In the genomic region with DNA sequence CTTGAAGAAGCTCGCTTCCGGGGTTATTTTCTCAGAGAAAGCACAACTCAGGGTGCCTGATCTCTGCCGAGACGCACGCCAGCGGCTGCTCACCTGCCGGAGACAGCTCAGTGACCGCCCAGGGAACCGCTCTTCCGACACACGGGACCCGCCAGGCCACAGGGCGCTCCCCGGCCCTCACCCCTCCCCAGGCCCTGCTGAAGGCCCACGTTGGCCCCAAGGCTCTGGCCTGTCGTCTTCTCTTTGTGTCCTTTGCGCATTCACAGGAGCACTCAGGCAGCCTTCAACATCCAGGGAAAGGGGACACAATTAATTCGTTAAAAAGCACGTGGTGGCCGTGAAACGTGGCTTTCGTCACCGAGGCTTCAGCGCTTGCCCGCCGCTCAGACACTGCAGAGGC, we compare ENCODE assay signal across 16 cellular contexts.
A peak's percentile ranks its signal among the peaks of the same experiment; 100 is the strongest.
DNase-seq lines count a peak whose midpoint lies in the region; ATAC-seq and TF ChIP-seq lines count a peak whose summit lies in the region.
"Had no signal": no experiment of that assay in that cellular context is flagged by ENCODE, and none has a peak within 500 bp of the region (broad histone marks: within the 10 kb centered on the region; RNA-seq: fewer than 3 reads in every experiment).

No MANE protein-coding gene starts in this region.

- POLR2A ChIA-PET in PC-3 (lab: Charles Lee; ENCODE audit: unreplicated experiment): no interaction called here

- DNase-seq in H9 (no peak), neural progenitor cell (ENCODE audit: low spot score) (no peak), Right ventricle myocardium inferior (ENCODE audit: missing footprints) (no peak), PC-3 (no peak)
- DNase-seq in activated CD8-positive, alpha-beta memory T cell treated with anti-CD3 and anti-CD28 coated beads, Interleukin-2, amount 10 ng/mL, durations not matched to agents 7 days and 5 days: no peak
- DNase-seq: Caco-2; CD8-positive, alpha-beta memory T cell; DMS53; GM23248; HCEC 1CT; HFFc6 had no signal

- no peak overlapping the region for H2BK20ac ChIP-seq in H9 (ENCODE audit: low read depth, low read length, poor library complexity, severe bottlenecking)

- H4K20me1 ChIP-seq in H9 (ENCODE audit: control insufficient read depth, insufficient read depth, insufficient read length) (no peaks in the 10 kb centered on the region), neural progenitor cell (ENCODE audit: low read depth) (no peaks in the 10 kb centered on the region), PC-3 (ENCODE audit: low read length) (no peaks in the 10 kb centered on the region)
- H4K20me1 ChIP-seq: BLaER1 had no signal

- H2BK5ac ChIP-seq in H9 (ENCODE audit: insufficient read length, low read length): no peak overlapping the region

- H3K9me3 ChIP-seq in H9 (ENCODE audit: control insufficient read depth, low read depth, low read length) (peaks cover 4% of the 10 kb centered on the region), iPS-15b (ENCODE audit: control insufficient read depth, insufficient read depth, low read length) (no peaks in the 10 kb centered on the region), neural progenitor cell (ENCODE audit: low read depth) (no peaks in the 10 kb centered on the region), PC-3 (ENCODE audit: low read length) (0 out of 2 replicates have a peak, but pooled peaks cover 9% of the 10 kb centered on the region)
- H3K9me3 ChIP-seq: A549, Caco-2 had no signal

- no peak overlapping the region for H4K91ac ChIP-seq in H9 (ENCODE audit: insufficient read length, low read depth, low read length)

- H3K27me3 ChIP-seq in H9 (ENCODE audit: insufficient read depth, low read length): no peaks in the 10 kb centered on the region
- H3K27me3 ChIP-seq in iPS-15b (ENCODE audit: control insufficient read depth, insufficient read depth, low read length): no peaks in the 10 kb centered on the region
- no peaks in the 10 kb centered on the region for H3K27me3 ChIP-seq in neural progenitor cell
- peaks cover 60% of the 10 kb centered on the region for H3K27me3 ChIP-seq in PC-3 (ENCODE audit: low read length)
- H3K27me3 ChIP-seq: BLaER1 had no signal

- no peak overlapping the region for H2BK120ac ChIP-seq in H9 (ENCODE audit: low read depth, low read length, poor library complexity, severe bottlenecking)

- no peak overlapping the region for H3K18ac ChIP-seq in H9 (ENCODE audit: insufficient read length, low read depth, low read length)

- no peak overlapping the region for H3K4ac ChIP-seq in H9 (ENCODE audit: low read depth, low read length)

- CTCF ChIA-PET in activated CD8-positive, alpha-beta memory T cell treated with anti-CD3 and anti-CD28 coated beads, Interleukin-2, amount 10 ng/mL, durations not matched to agents 7 days and 5 days (lab: Charles Lee): interaction anchor here (1.1 kb wide), 1 partner anchor 8 kb away, joined by 3 read pairs; no protein-coding TSS in a partner anchor
- CTCF ChIA-PET in PC-3 (lab: Charles Lee): no interaction called here

- H3K27ac Mint-ChIP-seq in H9: no peak overlapping the region
- peak overlapping the region; percentile 33 for H3K27ac Mint-ChIP-seq in neural progenitor cell
- H3K27ac Mint-ChIP-seq in activated CD8-positive, alpha-beta memory T cell treated with anti-CD3 and anti-CD28 coated beads, Interleukin-2, amount 10 ng/mL, durations not matched to agents 7 days and 5 days: no peak overlapping the region
- H3K27ac Mint-ChIP-seq: CD8-positive, alpha-beta memory T cell; HFFc6 had no signal

- WGBS in H9 (ENCODE audit: extremely low coverage, insufficient read length, low lambda C conversion rate): no CpG with 5 or more reads among the region's 26 CpGs

- H4K5ac ChIP-seq in H9 (ENCODE audit: insufficient read length, low read depth, low read length): no peak overlapping the region

- no peaks in the 10 kb centered on the region for H3K9me2 ChIP-seq in PC-3 (replicated peaks; ENCODE audit: low read length)

- H4K8ac ChIP-seq in H9 (replicated peaks; ENCODE audit: insufficient read length, low read depth, low read length): peak overlapping the region; percentile 5

- no peaks in the 10 kb centered on the region for H3K36me3 ChIP-seq in iPS-15b (ENCODE audit: control insufficient read depth, insufficient read depth, low read length)
- no peaks in the 10 kb centered on the region for H3K36me3 ChIP-seq in neural progenitor cell
- no peaks in the 10 kb centered on the region for H3K36me3 ChIP-seq in PC-3 (ENCODE audit: low read depth, low read length)
- H3K36me3 ChIP-seq: BLaER1 had no signal

- peaks cover 1% of the 10 kb centered on the region for H3K27me3 Mint-ChIP-seq in H9 (ENCODE audit: low read depth)
- peaks cover 9% of the 10 kb centered on the region for H3K27me3 Mint-ChIP-seq in neural progenitor cell (ENCODE audit: insufficient read depth, low read depth)
- H3K27me3 Mint-ChIP-seq in activated CD8-positive, alpha-beta memory T cell treated with anti-CD3 and anti-CD28 coated beads, Interleukin-2, amount 10 ng/mL, durations not matched to agents 7 days and 5 days: peaks cover 4% of the 10 kb centered on the region

- H2AFZ ChIP-seq in H9 (ENCODE audit: low read length) (no peak overlapping the region), neural progenitor cell (replicated peaks) (no peak overlapping the region), PC-3 (ENCODE audit: low read length) (no peak overlapping the region)
- H2AFZ ChIP-seq: GM23248 had no signal

- no peaks in the 10 kb centered on the region for H3K23me2 ChIP-seq in H9 (ENCODE audit: insufficient read length, low read depth, low read length, poor library complexity, severe bottlenecking)

- H3K56ac ChIP-seq in H9 (ENCODE audit: insufficient read length, low read depth, low read length): no peak overlapping the region

- intact Hi-C loops in Right ventricle myocardium inferior (cut with DNase I) (no loop called here), PC-3 (cut with micrococcal nuclease) (no loop called here)

- H3K9me3 Mint-ChIP-seq in H9: peaks cover 9 to 10% of the 10 kb centered on the region in 2 experiments; a peak in 4 of 5 replicates
- H3K9me3 Mint-ChIP-seq in neural progenitor cell: peaks cover 5% of the 10 kb centered on the region
- H3K9me3 Mint-ChIP-seq in activated CD8-positive, alpha-beta memory T cell treated with anti-CD3 and anti-CD28 coated beads, Interleukin-2, amount 10 ng/mL, durations not matched to agents 7 days and 5 days (ENCODE audit: low read depth): peaks cover 18% of the 10 kb centered on the region

- no peaks in the 10 kb centered on the region for H3K79me1 ChIP-seq in H9 (ENCODE audit: insufficient read depth, low read depth, low read length, poor library complexity, severe bottlenecking)

- ATAC-seq in HG03108 (IDR thresholded peaks at IDR 0.05; ENCODE audit: unreplicated experiment) (no peak), Right ventricle myocardium inferior (no peak), PC-3 (no peak)
- no peak for ATAC-seq in activated CD8-positive, alpha-beta memory T cell treated with anti-CD3 and anti-CD28 coated beads, Interleukin-2, amount 10 ng/mL, durations not matched to agents 7 days and 5 days
- ATAC-seq: A549, HepG2 had no signal

- no peak overlapping the region for H3T11ph ChIP-seq in H9 (ENCODE audit: low read length)

- no peaks in the 10 kb centered on the region for H3K79me2 ChIP-seq in H9 (ENCODE audit: insufficient read depth, low read length)
- no peaks in the 10 kb centered on the region for H3K79me2 ChIP-seq in neural progenitor cell (ENCODE audit: low read depth)
- H3K79me2 ChIP-seq in PC-3 (ENCODE audit: low read length): no peaks in the 10 kb centered on the region

- no peak overlapping the region for H3K4me2 ChIP-seq in H9 (ENCODE audit: insufficient read depth, insufficient read length, low read length)
- H3K4me2 ChIP-seq in neural progenitor cell: no peak overlapping the region
- H3K4me2 ChIP-seq in PC-3 (ENCODE audit: low read length): no peak overlapping the region
- H3K4me2 ChIP-seq: A549, BLaER1 had no signal

- no peak overlapping the region for H3K27ac ChIP-seq in H9 (ENCODE audit: insufficient read length, low read depth, low read length)
- H3K27ac ChIP-seq in neural progenitor cell: no peak overlapping the region
- H3K27ac ChIP-seq in PC-3 (ENCODE audit: low read length): no peak overlapping the region
- H3K27ac ChIP-seq: A549, BLaER1, GM23248 had no signal

- TF ChIP-seq CTCF in H9 (conservative IDR thresholded peaks at IDR 0.05) (no peak), neural progenitor cell (IDR thresholded peaks at IDR 0.05) (no peak), PC-3 (conservative IDR thresholded peaks at IDR 0.05; ENCODE audit: low read depth, low read length) (no peak)

- H3K4me1 Mint-ChIP-seq in H9 (peaks cover 20 to 40% of the 10 kb centered on the region in 2 experiments), neural progenitor cell (peaks cover 31% of the 10 kb centered on the region)
- H3K4me1 Mint-ChIP-seq in activated CD8-positive, alpha-beta memory T cell treated with anti-CD3 and anti-CD28 coated beads, Interleukin-2, amount 10 ng/mL, durations not matched to agents 7 days and 5 days: no peaks in the 10 kb centered on the region
- H3K4me1 Mint-ChIP-seq: CD8-positive, alpha-beta memory T cell had no signal

- H3K4me3 Mint-ChIP-seq in H9 (no peak overlapping the region), neural progenitor cell (no peak overlapping the region)
- no peak overlapping the region for H3K4me3 Mint-ChIP-seq in activated CD8-positive, alpha-beta memory T cell treated with anti-CD3 and anti-CD28 coated beads, Interleukin-2, amount 10 ng/mL, durations not matched to agents 7 days and 5 days
- H3K4me3 Mint-ChIP-seq: HFFc6 had no signal

- H3K4me1 ChIP-seq in H9 (ENCODE audit: insufficient read depth, low read length): no peaks in the 10 kb centered on the region; the same call in 1 of the 2 replicates
- peaks cover 3% of the 10 kb centered on the region for H3K4me1 ChIP-seq in iPS-15b (ENCODE audit: control insufficient read depth, insufficient read depth, low read length)
- H3K4me1 ChIP-seq in neural progenitor cell: peaks cover 14% of the 10 kb centered on the region
- no peaks in the 10 kb centered on the region for H3K4me1 ChIP-seq in PC-3 (ENCODE audit: insufficient read depth, low read length)
- H3K4me1 ChIP-seq: A549, BLaER1, Caco-2 had no signal

- H3K4me3 ChIP-seq in iPS-15b (ENCODE audit: low read depth, low read length) (no peak overlapping the region), neural progenitor cell (no peak overlapping the region), PC-3 (ENCODE audit: low read length) (no peak overlapping the region)
- H3K4me3 ChIP-seq: A549, BLaER1, GM23248 had no signal

- H3K9ac ChIP-seq in H9 (ENCODE audit: extremely low read depth, insufficient read length, low read length) (no peak overlapping the region), iPS-15b (ENCODE audit: low read depth, low read length) (peak overlapping the region; percentile 29), neural progenitor cell (no peak overlapping the region), PC-3 (ENCODE audit: low read length) (no peak overlapping the region)
- H3K9ac ChIP-seq: BLaER1, GM23248 had no signal

- H2AK5ac ChIP-seq in H9 (ENCODE audit: insufficient read length, low read length): no peak overlapping the region

- no peaks in the 10 kb centered on the region for H3F3A ChIP-seq in neural progenitor cell (ENCODE audit: low read depth)
- H3F3A ChIP-seq in PC-3 (ENCODE audit: low read length, unreplicated experiment): no peaks in the 10 kb centered on the region

- BruUV-seq in PC-3 (replicated peaks; lab: Mats Ljungman, UMichigan): no TSS peak

- H2BK15ac ChIP-seq in H9 (ENCODE audit: low read depth, low read length): no peak overlapping the region

- H2BK12ac ChIP-seq in H9 (ENCODE audit: insufficient read length, low read depth, low read length): no peak overlapping the region

- no peak overlapping the region; the same call in 1 of the 2 replicates for H3K14ac ChIP-seq in H9 (ENCODE audit: insufficient read depth, low read length)

- H3K23ac ChIP-seq in H9 (ENCODE audit: insufficient read length, low read depth, low read length): no peak overlapping the region

- peaks cover 2 to 7% (median 2%) of the 10 kb centered on the region in 3 experiments for H3K36me3 Mint-ChIP-seq in H9 (ENCODE audit: insufficient read depth in 1 of 3, low read depth in 3 of 3)
- H3K36me3 Mint-ChIP-seq in neural progenitor cell: no peaks in the 10 kb centered on the region
- no peaks in the 10 kb centered on the region for H3K36me3 Mint-ChIP-seq in activated CD8-positive, alpha-beta memory T cell treated with anti-CD3 and anti-CD28 coated beads, Interleukin-2, amount 10 ng/mL, durations not matched to agents 7 days and 5 days
